Comparison of ENCODE assay signal across 15 cellular contexts in the genomic region with DNA sequence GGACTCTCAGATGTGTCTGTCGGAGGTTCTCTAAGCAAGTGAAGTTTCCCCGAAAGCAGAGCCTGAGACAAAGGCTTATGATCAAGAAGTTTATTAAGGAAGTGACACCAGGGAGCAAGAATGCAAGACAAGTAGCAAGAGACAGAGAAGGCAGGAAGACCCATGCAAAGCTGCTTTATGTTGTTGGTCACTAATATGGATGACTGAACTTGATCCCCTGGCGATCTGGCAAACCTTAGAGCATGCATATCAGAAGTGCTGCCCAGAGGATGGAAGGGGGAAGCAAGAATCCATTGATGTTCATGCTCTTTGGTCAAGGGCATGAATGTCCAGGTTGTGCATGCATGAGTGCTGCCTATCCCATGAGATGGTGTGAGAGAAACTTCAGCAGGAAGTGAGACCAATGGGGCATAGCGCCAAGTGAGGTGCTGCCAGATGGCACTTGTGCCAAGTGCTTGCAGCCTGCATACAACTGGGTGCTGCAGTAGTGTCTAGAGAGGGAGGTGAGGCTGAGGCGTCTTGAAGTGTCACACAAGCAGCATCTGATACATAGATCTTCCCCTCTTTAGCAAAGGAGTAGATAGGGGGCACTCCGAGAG.
DNase-seq lines count a peak whose midpoint lies in the region; ATAC-seq and TF ChIP-seq lines count a peak whose summit lies in the region.
"Had no signal": no experiment of that assay in that cellular context is flagged by ENCODE, and none has a peak within 500 bp of the region (broad histone marks: within the 10 kb centered on the region; RNA-seq: fewer than 3 reads in every experiment).

No MANE protein-coding gene starts in this region.

- peaks cover 66% of the 10 kb centered on the region for H3K27me3 Mint-ChIP-seq in MCF 10A (ENCODE audit: insufficient read depth, unreplicated experiment)

- no peaks in the 10 kb centered on the region for H3K4me1 Mint-ChIP-seq in MCF 10A (ENCODE audit: insufficient read depth, unreplicated experiment)

- intact Hi-C loops in MCF 10A (cut with micrococcal nuclease), result no loop called here
- intact Hi-C loops in breast epithelium (cut with DNase I; ENCODE audit: low total_unique reads), result no loop called here

- DNase-seq in MCF 10A (ENCODE audit: unreplicated experiment) (peak; percentile 51), breast epithelium (ENCODE audit: low spot score in 2 of 2) (no peak), RPMI7951 (ENCODE audit: low read depth) (peak; percentile 14), kidney glomerular epithelial cell (lab: John Stamatoyannopoulos, UW) (peak; percentile 38), WERI-Rb-1 (no peak), CD1c-positive myeloid dendritic cell (ENCODE audit: extremely low spot score) (no peak), NOMO-1 (lab: John Stamatoyannopoulos, UW; ENCODE audit: unreplicated experiment in 2 of 2) (no peak)
- DNase-seq: CD4-positive, alpha-beta T cell; H7; NCI-H1092 treated with DMSO at 0.1 percent for 48 hours; NCI-H1694; NCI-H446; NCI-H774 had no signal

- H3K4me1 ChIP-seq in breast epithelium, result no peaks in the 10 kb centered on the region
- H3K4me1 ChIP-seq: A549 had no signal

- H3K9me3 ChIP-seq in breast epithelium, result peaks cover 0 to 2% of the 10 kb centered on the region in 2 donors
- H3K9me3 ChIP-seq in WERI-Rb-1 (ENCODE audit: severe bottlenecking), result no peaks in the 10 kb centered on the region
- H3K9me3 ChIP-seq: A549 had no signal

- POLR2A ChIA-PET in MCF 10A (lab: Yijun Ruan, JAX), result no interaction called here

- ATAC-seq in GM18868 (IDR thresholded peaks at IDR 0.05; ENCODE audit: unreplicated experiment), result no peak
- ATAC-seq: A549 had no signal

- TF ChIP-seq POLR2A in breast epithelium (IDR thresholded peaks at IDR 0.05), result no peak

- H3K27me3 ChIP-seq in breast epithelium (peaks cover 0 to 4% of the 10 kb centered on the region in 2 donors), WERI-Rb-1 (ENCODE audit: insufficient read depth, low read depth, severe bottlenecking) (no peaks in the 10 kb centered on the region)

- no TSS peak for BruUV-seq in MCF 10A (replicated peaks; lab: Mats Ljungman, UMichigan)

- CTCF ChIA-PET in MCF 10A (lab: Yijun Ruan, JAX), result interaction anchor here (1.2 kb wide), 1 partner anchor 14 kb away, joined by 4 read pairs; no protein-coding TSS in a partner anchor

- H3K27ac ChIP-seq in breast epithelium (no peak overlapping the region), WERI-Rb-1 (no peak overlapping the region)
- H3K27ac ChIP-seq: A549 had no signal

- H3K27ac Mint-ChIP-seq in MCF 10A (ENCODE audit: low read depth, unreplicated experiment), result no peak overlapping the region
- H3K27ac Mint-ChIP-seq: CD4-positive, alpha-beta T cell had no signal

- peaks cover 7% of the 10 kb centered on the region for H3K9me3 Mint-ChIP-seq in MCF 10A (ENCODE audit: unreplicated experiment)
- H3K9me3 Mint-ChIP-seq: CD4-positive, alpha-beta T cell had no signal

- no peaks in the 10 kb centered on the region for H3K36me3 Mint-ChIP-seq in MCF 10A (ENCODE audit: insufficient read depth, unreplicated experiment)

- H3K4me3 Mint-ChIP-seq in MCF 10A (ENCODE audit: unreplicated experiment), result no peak overlapping the region
- H3K4me3 Mint-ChIP-seq: CD4-positive, alpha-beta T cell had no signal

- H3K36me3 ChIP-seq in breast epithelium (no peaks in the 10 kb centered on the region), WERI-Rb-1 (no peaks in the 10 kb centered on the region)

- TF ChIP-seq CTCF in MCF 10A (IDR thresholded peaks at IDR 0.05; ENCODE audit: unreplicated experiment), result no peak
- no peak for TF ChIP-seq CTCF in breast epithelium (IDR thresholded peaks at IDR 0.05)
- TF ChIP-seq CTCF in WERI-Rb-1 (IDR thresholded peaks at IDR 0.05; ENCODE audit: low read depth, low read length), result no peak

- H3K4me3 ChIP-seq in breast epithelium (no peak overlapping the region), WERI-Rb-1 (ENCODE audit: low read depth, low read length) (no peak overlapping the region)
- H3K4me3 ChIP-seq: A549 had no signal

Comparison
In these comparisons a context has a peak if more than half of its experiments do, and no peak if none do; other contexts are left out.
1. DNase-seq: peak in MCF 10A (single experiment), RPMI7951 (single experiment) and kidney glomerular epithelial cell (single experiment); none in breast epithelium (0 of 2), WERI-Rb-1 (single experiment), CD1c-positive myeloid dendritic cell (single experiment) and NOMO-1 (0 of 2).